In genomic region chr5:68991279-68991678, GRCh38 we compare ENCODE assay signal across 30 cellular contexts.
"Had no signal": no experiment of that assay in that cellular context is flagged by ENCODE, and none has a peak within 500 bp of the region (broad histone marks: within the 10 kb centered on the region; RNA-seq: fewer than 3 reads in every experiment).

No MANE protein-coding gene starts in this region.

- H3K4me2 ChIP-seq: neural progenitor cell, smooth muscle cell had no signal

- H3K9ac ChIP-seq: neural progenitor cell, parathyroid adenoma had no signal

- DNase-seq: natural killer cell; occipital lobe; ovary; posterior cingulate gyrus; psoas muscle; right cardiac atrium; right lobe of liver; sigmoid colon; spleen; stimulated activated CD4-positive, alpha-beta T cell treated with anti-CD3 and anti-CD28 coated beads, Interleukin-12 subunit alpha, Interleukin-12 subunit beta, amount 100 ng/mL, for 4 hours; stimulated activated CD4-positive, alpha-beta T cell treated with anti-CD3 and anti-CD28 coated beads, Interleukin-1b, Interleukin-23, amount 100 ng/mL, for 48 hours; stimulated activated CD4-positive, alpha-beta T cell treated with anti-CD3 and anti-CD28 coated beads, Interleukin-4, amount 100 ng/mL, for 1 hour; stimulated activated CD4-positive, alpha-beta T cell treated with anti-CD3 and anti-CD28 coated beads, Interleukin-4, amount 100 ng/mL, for 4 hours; stimulated activated CD8-positive, alpha-beta memory T cell treated with anti-CD3 and anti-CD28 coated beads, Interleukin-4, amount 100 ng/mL, for 48 hours; stimulated activated naive CD4-positive, alpha-beta T cell treated with Interleukin-2 at 50 U/mL for 16 hours; stomach; thyroid gland; trophoblast cell; upper lobe of left lung had no signal

- H3K9me3 Mint-ChIP-seq: natural killer cell; neural progenitor cell; stimulated activated memory B cell treated with anti-CD40 and anti-IgM and Interleukin-4, amounts not matched to agents 10 μg/mL and 1 μg/mL and 100 μg/mL, for 72 hours; stimulated activated naive CD8-positive, alpha-beta T cell treated with anti-CD3 and anti-CD28 coated beads, Interleukin-15, Interleukin-2, amounts not matched to agents 100 ng/mL and 50 ng/mL, for 24 hours had no signal

- H3K79me2 ChIP-seq: parathyroid adenoma had no signal

- H3K27ac ChIP-seq: neural progenitor cell, ovary, parathyroid adenoma, psoas muscle, right lobe of liver, sigmoid colon, skin epidermis, spleen, stomach, thoracic aorta, thyroid gland, tibial nerve, upper lobe of left lung, vagina had no signal

- H3K36me3 ChIP-seq: neural progenitor cell, ovary, right lobe of liver, sigmoid colon, spleen, stomach, thoracic aorta, thyroid gland, tibial nerve, upper lobe of left lung, vagina had no signal

- H3K27me3 Mint-ChIP-seq: progenitor cell of endocrine pancreas; stimulated activated naive CD8-positive, alpha-beta T cell treated with anti-CD3 and anti-CD28 coated beads, Interleukin-15, Interleukin-2, amounts not matched to agents 100 ng/mL and 50 ng/mL, for 24 hours had no signal

- H3K9me3 ChIP-seq: ovary, psoas muscle, right lobe of liver, sigmoid colon, spleen, stomach, thoracic aorta, thyroid gland, upper lobe of left lung, vagina had no signal

- H3K4me3 ChIP-seq: neural progenitor cell, ovary, psoas muscle, right lobe of liver, sigmoid colon, skin epidermis, smooth muscle cell, spleen, stomach, thoracic aorta, thyroid gland, tibial nerve, upper lobe of left lung, vagina had no signal

- H3K4me1 ChIP-seq: neural progenitor cell, parathyroid adenoma, right lobe of liver, spleen, stomach, thyroid gland, tibial nerve, upper lobe of left lung, vagina had no signal

- H3K4me1 Mint-ChIP-seq: natural killer cell; stimulated activated memory B cell treated with anti-CD40 and anti-IgM and Interleukin-4, amounts not matched to agents 10 μg/mL and 1 μg/mL and 100 μg/mL, for 72 hours had no signal

- ATAC-seq: natural killer cell; psoas muscle; right cardiac atrium; right lobe of liver; stimulated activated memory B cell treated with anti-CD40 and anti-IgM and Interleukin-4, amounts not matched to agents 10 μg/mL and 1 μg/mL and 100 μg/mL, for 72 hours had no signal

- H3K36me3 Mint-ChIP-seq: natural killer cell; neural progenitor cell; stimulated activated memory B cell treated with anti-CD40 and anti-IgM and Interleukin-4, amounts not matched to agents 10 μg/mL and 1 μg/mL and 100 μg/mL, for 72 hours had no signal

- H2AFZ ChIP-seq: neural progenitor cell, parathyroid adenoma had no signal

- H3K27me3 ChIP-seq: neural progenitor cell, ovary, right lobe of liver, sigmoid colon, spleen, stomach, thyroid gland, tibial nerve, upper lobe of left lung, vagina had no signal

- H3K27ac Mint-ChIP-seq: natural killer cell; nephron; neural progenitor cell; progenitor cell of endocrine pancreas; stimulated activated memory B cell treated with anti-CD40 and anti-IgM and Interleukin-4, amounts not matched to agents 10 μg/mL and 1 μg/mL and 100 μg/mL, for 72 hours; stimulated activated naive CD8-positive, alpha-beta T cell treated with anti-CD3 and anti-CD28 coated beads, Interleukin-15, Interleukin-2, amounts not matched to agents 100 ng/mL and 50 ng/mL, for 24 hours had no signal

- H3K4me3 Mint-ChIP-seq: natural killer cell; nephron; neural progenitor cell; stimulated activated memory B cell treated with anti-CD40 and anti-IgM and Interleukin-4, amounts not matched to agents 10 μg/mL and 1 μg/mL and 100 μg/mL, for 72 hours; stimulated activated naive CD8-positive, alpha-beta T cell treated with anti-CD3 and anti-CD28 coated beads, Interleukin-15, Interleukin-2, amounts not matched to agents 100 ng/mL and 50 ng/mL, for 24 hours had no signal
